26 cellular contexts compared by ENCODE assay signal in genomic region chr15:93168913-93169312, GRCh38.
"Had no signal": no experiment of that assay in that cellular context is flagged by ENCODE, and none has a peak within 500 bp of the region (broad histone marks: within the 10 kb centered on the region; RNA-seq: fewer than 3 reads in every experiment).

No MANE protein-coding gene starts in this region.

- H3K9me3 ChIP-seq: Peyer's patch had no signal

- H3K4me3 ChIP-seq: K562, Peyer's patch had no signal

- H3K4me1 ChIP-seq: Peyer's patch had no signal

- H3K27ac Mint-ChIP-seq: activated B cell treated with CpG ODN at 0.5 μM for 24 hours; activated CD4-positive, alpha-beta T cell treated with anti-CD3 and anti-CD28 coated beads, Interleukin-2, amount 10 ng/mL, durations not matched to agents 24 days and 14 days; activated CD8-positive, alpha-beta memory T cell treated with anti-CD3 and anti-CD28 coated beads, Interleukin-2, amount 10 ng/mL, durations not matched to agents 7 days and 5 days; activated naive CD4-positive, alpha-beta T cell treated with anti-CD3 and anti-CD28 coated beads, Interleukin-2, amount 50 U/mL, for 24 hours; activated T-cell treated with anti-CD3 and anti-CD28 coated beads, Interleukin-2, amount 50 U/mL, for 24 hours; activated T-helper 1 cell treated with anti-CD3 and anti-CD28 coated beads, Interleukin-12 subunit alpha, Interleukin-12 subunit beta, Interleukin-2, Interleukin-4 antibody, amounts not matched to agents 30 ng/mL and 10 ng/mL and 1 ng/mL, durations not matched to agents 14 hours and 24 hours and 36 hours; T-cell had no signal

- H3K36me3 ChIP-seq: Peyer's patch had no signal

- H3K36me3 Mint-ChIP-seq: activated CD8-positive, alpha-beta memory T cell treated with anti-CD3 and anti-CD28 coated beads, Interleukin-2, amount 10 ng/mL, durations not matched to agents 7 days and 5 days; activated naive CD4-positive, alpha-beta T cell treated with anti-CD3 and anti-CD28 coated beads, Interleukin-2, amount 50 U/mL, for 24 hours; T-cell had no signal

- DNase-seq: activated B cell treated with CpG ODN at 0.5 μM for 24 hours; activated CD4-positive, alpha-beta T cell treated with anti-CD3 and anti-CD28 coated beads for 1 hour; activated CD4-positive, alpha-beta T cell treated with anti-CD3 and anti-CD28 coated beads, Interleukin-2, amount 10 ng/mL, durations not matched to agents 24 days and 14 days; activated CD4-positive, alpha-beta T cell treated with anti-CD3 and anti-CD28 coated beads, Interleukin-2, amount 50 U/mL, for 48 hours; activated CD8-positive, alpha-beta memory T cell treated with anti-CD3 and anti-CD28 coated beads, Interleukin-2, amount 10 ng/mL, durations not matched to agents 7 days and 5 days; activated effector memory CD4-positive, alpha-beta T cell treated with Interleukin-2 at 50 U/mL for 16 hours; activated naive CD4-positive, alpha-beta T cell; activated T-cell treated with anti-CD3 and anti-CD28 coated beads, Interleukin-2, amount 50 U/mL, for 24 hours; aorta; Karpas-422; NCI-H1105 treated with DMSO at 0.1 percent for 48 hours; NCI-H1436 treated with DMSO at 0.1 percent for 48 hours; NCI-H187; NCI-H2081; NCI-H510A treated with DMSO at 0.1 percent for 48 hours; NCI-H69; NK-92 treated with Interleukin-12 subunit alpha and Interleukin-12 subunit beta, amount 100 ng/mL, for 24 hours; Peyer's patch; SHP77 treated with DMSO at 0.1 percent for 48 hours; T-cell; T-helper 2 cell; T1000 had no signal

- H3K27ac ChIP-seq: Peyer's patch, RWPE1 had no signal

- ATAC-seq: activated CD8-positive, alpha-beta memory T cell treated with anti-CD3 and anti-CD28 coated beads, Interleukin-2, amount 10 ng/mL, durations not matched to agents 7 days and 5 days; K562; T-cell had no signal

- H3K9me3 Mint-ChIP-seq: activated naive CD4-positive, alpha-beta T cell treated with anti-CD3 and anti-CD28 coated beads, Interleukin-2, amount 50 U/mL, for 24 hours; activated T-helper 1 cell treated with anti-CD3 and anti-CD28 coated beads, Interleukin-12 subunit alpha, Interleukin-12 subunit beta, Interleukin-2, Interleukin-4 antibody, amounts not matched to agents 30 ng/mL and 10 ng/mL and 1 ng/mL, durations not matched to agents 14 hours and 24 hours and 36 hours had no signal

- H3K4me1 Mint-ChIP-seq: activated B cell treated with CpG ODN at 0.5 μM for 24 hours; activated naive CD4-positive, alpha-beta T cell treated with anti-CD3 and anti-CD28 coated beads, Interleukin-2, amount 50 U/mL, for 24 hours had no signal

- H3K27me3 ChIP-seq: Peyer's patch had no signal

- H3K4me3 Mint-ChIP-seq: activated B cell treated with CpG ODN at 0.5 μM for 24 hours; activated CD4-positive, alpha-beta T cell treated with anti-CD3 and anti-CD28 coated beads, Interleukin-2, amount 10 ng/mL, durations not matched to agents 24 days and 14 days; activated CD8-positive, alpha-beta memory T cell treated with anti-CD3 and anti-CD28 coated beads, Interleukin-2, amount 10 ng/mL, durations not matched to agents 7 days and 5 days; activated naive CD4-positive, alpha-beta T cell treated with anti-CD3 and anti-CD28 coated beads, Interleukin-2, amount 50 U/mL, for 24 hours; activated T-cell treated with anti-CD3 and anti-CD28 coated beads, Interleukin-2, amount 50 U/mL, for 24 hours; activated T-helper 1 cell treated with anti-CD3 and anti-CD28 coated beads, Interleukin-12 subunit alpha, Interleukin-12 subunit beta, Interleukin-2, Interleukin-4 antibody, amounts not matched to agents 30 ng/mL and 10 ng/mL and 1 ng/mL, durations not matched to agents 14 hours and 24 hours and 36 hours; T-cell had no signal
